Comparison of ENCODE assay signal across 8 cellular contexts in the genomic region with DNA sequence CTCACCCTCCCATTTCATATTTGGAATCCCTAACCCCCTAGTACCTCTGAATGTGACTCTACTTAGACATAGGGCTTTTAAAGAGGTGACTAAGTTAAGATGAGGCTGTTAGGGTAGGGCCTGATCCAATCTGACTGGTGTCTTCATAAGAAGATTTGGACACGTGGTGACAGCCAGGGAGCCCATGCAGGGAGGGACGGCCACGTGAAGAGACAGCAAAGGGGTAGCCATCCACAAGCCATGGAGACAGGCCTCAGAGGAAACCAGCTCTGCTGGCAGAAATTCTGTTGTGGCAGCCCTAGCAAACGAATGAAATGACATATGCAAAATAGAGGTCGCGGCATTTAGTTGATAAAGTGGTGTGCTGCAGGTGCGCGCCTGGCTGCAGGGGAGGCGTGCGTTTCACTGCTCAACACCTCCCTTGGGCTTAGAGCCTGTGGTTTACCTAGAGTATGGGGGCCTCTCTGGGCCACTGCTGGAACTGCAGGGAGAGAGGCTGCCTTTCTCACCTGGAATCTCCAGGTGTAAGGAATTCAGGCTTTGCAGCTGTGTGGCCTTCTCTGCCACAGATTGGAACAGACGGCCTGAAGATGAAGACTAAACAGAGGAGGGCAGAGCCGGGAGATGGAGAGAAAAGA. TPM values are rescaled to one million over a fixed set of nuclear protein-coding genes. Genes with fewer than 3 reads are reported as not detected.
DNase-seq lines count a peak whose midpoint lies in the region; ATAC-seq, FAIRE-seq and TF ChIP-seq lines count a peak whose summit lies in the region.

No MANE protein-coding gene starts in this region.

- no peak overlapping the region for H2AK5ac ChIP-seq in H1 (ENCODE audit: low read depth, low read length)

- intact Hi-C loops in activated B cell treated with CpG ODN at 0.5 μM for 24 hours (cut with micrococcal nuclease) = loop anchor here (5.0 kb wide), 1 partner anchor 122 kb away; a partner anchor contains a TSS

- H3K27me3 Mint-ChIP-seq in activated B cell treated with CpG ODN at 0.5 μM for 24 hours = peaks cover 26% of the 10 kb centered on the region

- no peak overlapping the region for H4K91ac ChIP-seq in H1 (replicated peaks; ENCODE audit: insufficient read length, low read length)

- no peak overlapping the region for H3K4ac ChIP-seq in H1 (replicated peaks; ENCODE audit: insufficient read length, low read depth, low read length)

- no peaks in the 10 kb centered on the region for H3K79me1 ChIP-seq in H1 (ENCODE audit: low read depth, low read length)

- H3K27ac ChIP-seq in DOHH2 (ENCODE audit: low read depth, low read length) (no peak overlapping the region), H1 (ENCODE audit: low read depth, low read length) (no peak overlapping the region), parathyroid adenoma (no peak overlapping the region)

- no peaks in the 10 kb centered on the region for H3F3A ChIP-seq in DOHH2 (ENCODE audit: control insufficient read depth, insufficient read depth)

- H3K23ac ChIP-seq in H1 (ENCODE audit: insufficient read length) = no peak overlapping the region

- H3K23me2 ChIP-seq in H1 (ENCODE audit: low read depth, low read length) = no peaks in the 10 kb centered on the region

- no peak overlapping the region for H2BK15ac ChIP-seq in H1 (ENCODE audit: low read length)

- FAIRE-seq in H1 (lab: Jason Lieb, UNC) (peak; percentile 84), frontal cortex (lab: Jason Lieb, UNC) (no peak)

- H3K79me2 ChIP-seq in DOHH2 (ENCODE audit: control insufficient read depth, low read length) = no peaks in the 10 kb centered on the region
- H3K79me2 ChIP-seq in H1 (ENCODE audit: control insufficient read depth in 1 of 2, insufficient read depth in 2 of 2, low read length in 2 of 2) = no peaks in the 10 kb centered on the region
- H3K79me2 ChIP-seq in parathyroid adenoma = no peaks in the 10 kb centered on the region

- peaks cover 10% of the 10 kb centered on the region for H3K36me3 Mint-ChIP-seq in activated B cell treated with CpG ODN at 0.5 μM for 24 hours (ENCODE audit: low read depth)

- no peaks in the 10 kb centered on the region for H4K20me1 ChIP-seq in DOHH2 (ENCODE audit: control insufficient read depth, insufficient read depth, low read depth, low read length)
- peaks cover 0 to 2% of the 10 kb centered on the region in 2 experiments for H4K20me1 ChIP-seq in H1 (replicated peaks in 1 of 2; ENCODE audit: control insufficient read depth in 1 of 2, insufficient read depth in 2 of 2, low read length in 2 of 2)

- no peaks in the 10 kb centered on the region for H3K9me2 ChIP-seq in DOHH2 (replicated peaks; ENCODE audit: control insufficient read depth, low read length)

- H3K9me3 ChIP-seq in DOHH2 (ENCODE audit: control insufficient read depth, insufficient read depth, low read length) = peaks cover 7% of the 10 kb centered on the region
- H3K9me3 ChIP-seq in H1 (ENCODE audit: insufficient read depth in 2 of 2, low read depth in 1 of 2, low read length in 1 of 2) = no peaks in the 10 kb centered on the region
- no peaks in the 10 kb centered on the region for H3K9me3 ChIP-seq in parathyroid adenoma (ENCODE audit: control insufficient read depth, low read length)

- CTCF ChIA-PET in activated B cell treated with CpG ODN at 0.5 μM for 24 hours (lab: Charles Lee) = interaction anchor here (1.4 kb wide), 1 partner anchor 11 kb away, joined by 4 read pairs; no protein-coding TSS in a partner anchor
- CTCF ChIA-PET in H1 (lab: Charles Lee; ENCODE audit: partially characterized antibody) = interaction anchor here (0.6 to 7.5 kb wide), 47 partner anchors 10 to 534 kb away, joined by 3 to 88 read pairs (median 4); a partner anchor contains a TSS

- H3K9ac ChIP-seq in H1 (replicated peaks in 1 of 4; ENCODE audit: extremely low read depth in 1 of 4, low read depth in 3 of 4, low read length in 3 of 4) (no peak overlapping the region), parathyroid adenoma (no peak overlapping the region)

- no peak overlapping the region for H4K5ac ChIP-seq in H1 (ENCODE audit: insufficient read length, low read depth, low read length)

- no peak overlapping the region for H3K14ac ChIP-seq in H1 (ENCODE audit: insufficient read length)

- H3K27me3 ChIP-seq in DOHH2 (ENCODE audit: control insufficient read depth, low read length) (peaks cover 10% of the 10 kb centered on the region), H1 (replicated peaks in 1 of 4; ENCODE audit: control insufficient read depth in 3 of 4, extremely low read depth in 1 of 4, insufficient read depth in 3 of 4, low read length in 3 of 4) (peaks cover 0 to 8% (median 5%) of the 10 kb centered on the region in 4 experiments; a peak in 6 of 7 replicates), parathyroid adenoma (ENCODE audit: control insufficient read depth, insufficient read depth, low read length) (no peaks in the 10 kb centered on the region)

- H2BK5ac ChIP-seq in H1 (ENCODE audit: low read depth, low read length) = no peak overlapping the region

- H3K4me1 ChIP-seq in DOHH2 (ENCODE audit: control insufficient read depth, low read length) (peaks cover 14% of the 10 kb centered on the region), H1 (replicated peaks in 1 of 4; ENCODE audit: control insufficient read depth in 3 of 4, insufficient read depth in 4 of 4, low read length in 3 of 4) (no peaks in the 10 kb centered on the region), parathyroid adenoma (peaks cover 38% of the 10 kb centered on the region)

- TF ChIP-seq POLR2A in H1 (IDR thresholded peaks at IDR 0.05; ENCODE audit: control extremely low read depth in 1 of 2, low read depth in 2 of 2, low read length in 2 of 2) = no peak

- 21% methylated on average over 12 of the region's 12 CpGs; no CpG with 5 or more reads in 1 of the 2 experiments for WGBS in H1 (ENCODE audit: extremely low coverage in 1 of 2, insufficient coverage in 1 of 2, insufficient read length in 1 of 2, insufficient replicate concordance in 2 of 2, low coverage in 1 of 2, low lambda C conversion rate in 2 of 2, missing lambda C conversion rate in 1 of 2), 2 experiments

- peaks cover 17% of the 10 kb centered on the region for H3K9me3 Mint-ChIP-seq in activated B cell treated with CpG ODN at 0.5 μM for 24 hours

- no peak overlapping the region for H2BK12ac ChIP-seq in H1 (ENCODE audit: low read depth, low read length)

- H3K18ac ChIP-seq in H1 (ENCODE audit: extremely low read depth, low read length) = no peak overlapping the region

- no peak overlapping the region; the same call in 1 of the 2 replicates for H4K8ac ChIP-seq in H1 (ENCODE audit: extremely low read depth, insufficient read depth, low read length)

- peak overlapping the region; percentile 56; the same call in 1 of the 2 replicates for H2AFZ ChIP-seq in H1 (ENCODE audit: low read length)
- H2AFZ ChIP-seq in parathyroid adenoma = peak overlapping the region; percentile 34

- H3K36me3 ChIP-seq in DOHH2 (ENCODE audit: control insufficient read depth, low read length) (no peaks in the 10 kb centered on the region), H1 (ENCODE audit: control insufficient read depth in 2 of 4, insufficient read depth in 4 of 4, low read length in 3 of 4) (no peaks in the 10 kb centered on the region), parathyroid adenoma (ENCODE audit: control insufficient read depth, insufficient read depth, low read length) (no peaks in the 10 kb centered on the region)

- peak; percentile 90 to 91 for TF ChIP-seq RAD21 in H1 (IDR thresholded peaks at IDR 0.05 in 1 of 2, conservative IDR thresholded peaks at IDR 0.05 in 1 of 2; ENCODE audit: low read depth in 2 of 2, low read length in 2 of 2)

- no peak overlapping the region for H3K4me3 Mint-ChIP-seq in activated B cell treated with CpG ODN at 0.5 μM for 24 hours

- POLR2A ChIA-PET in activated B cell treated with CpG ODN at 0.5 μM for 24 hours (lab: Charles Lee) = no interaction called here
- POLR2A ChIA-PET in H1 (lab: Charles Lee; ENCODE audit: partially characterized antibody) = no interaction called here

- TF ChIP-seq EP300 in H1 (IDR thresholded peaks at IDR 0.05; ENCODE audit: borderline replicate concordance in 1 of 2, low read depth in 2 of 2, low read length in 2 of 2) = no peak; a peak in 1 of 3 replicates

- peak; percentile 92 for TF ChIP-seq CTCF in DOHH2 (IDR thresholded peaks at IDR 0.05; ENCODE audit: low read depth, low read length, poor library complexity, severe bottlenecking)
- peak; percentile 78 for TF ChIP-seq CTCF in LNCaP clone FGC (IDR thresholded peaks at IDR 0.05; ENCODE audit: control insufficient read depth, extremely low read depth, insufficient read depth)
- TF ChIP-seq CTCF in activated B cell treated with CpG ODN at 0.5 μM for 24 hours (IDR thresholded peaks at IDR 0.05) = no peak
- TF ChIP-seq CTCF in H1 (IDR thresholded peaks at IDR 0.05; ENCODE audit: control extremely low read depth in 1 of 3, insufficient read depth in 1 of 3, low read depth in 1 of 3, low read length in 3 of 3) = peak; percentile 83 to 97 (median 90)
- TF ChIP-seq CTCF in parathyroid adenoma (IDR thresholded peaks at IDR 0.05) = peak; percentile 84

- H3K56ac ChIP-seq in H1 (replicated peaks; ENCODE audit: insufficient read length, low read depth, low read length) = no peak overlapping the region

- peak overlapping the region; percentile 61 for H3K4me2 ChIP-seq in DOHH2 (ENCODE audit: low read length)
- H3K4me2 ChIP-seq in H1 (ENCODE audit: insufficient read depth in 1 of 2, low read depth in 2 of 2, low read length in 2 of 2) = peak overlapping the region in 1 of 2 experiments; percentile 58; a peak in 2 of 4 replicates
- no peak overlapping the region for H3K4me2 ChIP-seq in parathyroid adenoma (ENCODE audit: low read length)

- H3K4me3 ChIP-seq in DOHH2 (ENCODE audit: low read length) (peak overlapping the region; percentile 24), LNCaP clone FGC (ENCODE audit: low read depth, low read length) (no peak overlapping the region), H1 (ENCODE audit: extremely low read depth in 1 of 4, insufficient read depth in 2 of 4, low read depth in 3 of 4, low read length in 4 of 4) (no peak overlapping the region), parathyroid adenoma (ENCODE audit: low read depth, low read length) (no peak overlapping the region)

- H3K27ac Mint-ChIP-seq in activated B cell treated with CpG ODN at 0.5 μM for 24 hours = no peak overlapping the region

- no peak for DNase-seq in LNCaP clone FGC (ENCODE audit: low read depth)
- DNase-seq in activated B cell treated with CpG ODN at 0.5 μM for 24 hours = no peak
- peak; percentile 53 to 85 for DNase-seq in H1 (ENCODE audit: low read depth in 1 of 2, low spot score in 2 of 2)
- DNase-seq in frontal cortex (ENCODE audit: low spot score in 2 of 2) = no peak
- no peak for DNase-seq in MV-4-11 (lab: John Stamatoyannopoulos, UW)

- ATAC-seq in GM21529 (IDR thresholded peaks at IDR 0.05; ENCODE audit: unreplicated experiment) (peak; percentile 90), activated B cell treated with CpG ODN at 0.5 μM for 24 hours (ENCODE audit: low read depth) (peak; percentile 74)

- no peak overlapping the region for H2BK20ac ChIP-seq in H1 (ENCODE audit: low read length)

- peaks cover 6% of the 10 kb centered on the region for H3K4me1 Mint-ChIP-seq in activated B cell treated with CpG ODN at 0.5 μM for 24 hours

- no peak overlapping the region for H2BK120ac ChIP-seq in H1 (replicated peaks; ENCODE audit: low read depth, low read length)

RNA-seq across cellular contexts. Expression of a gene that starts 7.1 kb away (rescaled TPM):
- total RNA-seq in activated B cell treated with CpG ODN at 0.5 μM for 24 hours (0.44 TPM in 1 of 2 replicates, not detected in the other), frontal cortex (4.9 TPM)
- total RNA-seq in H1 (2021; fragmentation: NEBNext Ultra II Directional; extraction: Animal tissue kit (Norgen Biotek cat#: 25700)) = 4.2 and 4.7 TPM in 2 replicates
- 0.79 and 1.5 TPM in 2 replicates for polyA plus RNA-seq in H1 (2011; rRNA removed)
- polyA plus RNA-seq in H1 (2011; cell fraction: cytosol; rRNA removed) = 1.5 TPM
- polyA plus RNA-seq in H1 (2011; cell fraction: nucleus; rRNA removed) = 2.6 TPM
- polyA plus RNA-seq in H1 (2012, experiment 1 of 2) = 2.5 to 3.5 TPM (median 2.7 TPM) in 4 replicates
- 1.5 TPM for polyA plus RNA-seq in H1 (2012, experiment 2 of 2)
- 4.3 TPM for polyA plus RNA-seq in H1 (2013, experiment 1 of 2)
- polyA plus RNA-seq in H1 (2013, experiment 2 of 2) = 4.4 TPM
- polyA minus RNA-seq in H1 (2011; rRNA and poly(A)+ RNA removed) = 1.6 and 1.9 TPM in 2 replicates
- polyA minus RNA-seq in H1 (2011; cell fraction: cytosol; rRNA and poly(A)+ RNA removed) = 3.7 TPM
- 1.4 TPM for polyA minus RNA-seq in H1 (2011; cell fraction: nucleus; rRNA and poly(A)+ RNA removed)

Comparison
In these comparisons a context has a peak if more than half of its experiments do, and no peak if none do; other contexts are left out.
1. DNase-seq: peak in H1 (2 of 2); none in LNCaP clone FGC (single experiment), activated B cell treated with CpG ODN at 0.5 μM for 24 hours (single experiment), frontal cortex (0 of 2) and MV-4-11 (single experiment).